Comparison of ENCODE assay signal across 24 cellular contexts in genomic region chr1:47208374-47208850, GRCh38. TPM values are rescaled to one million over a fixed set of nuclear protein-coding genes. Genes with fewer than 3 reads are reported as not detected.
DNase-seq lines count a peak whose midpoint lies in the region; ATAC-seq and TF ChIP-seq lines count a peak whose summit lies in the region.
"Had no signal": no experiment of that assay in that cellular context is flagged by ENCODE, and none has a peak within 500 bp of the region (broad histone marks: within the 10 kb centered on the region; RNA-seq: fewer than 3 reads in every experiment).

No MANE protein-coding gene starts in this region.

- DNase-seq in WTC11 (ENCODE audit: low spot score) (peak; percentile 68), sigmoid colon (peak; percentile 32), ACHN (no peak), PC-9 (no peak)
- DNase-seq: activated B cell treated with CpG ODN at 0.5 μM for 24 hours; activated CD4-positive, alpha-beta T cell treated with anti-CD3 and anti-CD28 coated beads, Interleukin-2, amount 50 U/mL, for 48 hours; activated gamma-delta T cell; CD4-positive, alpha-beta memory T cell; effector memory CD8-positive, alpha-beta T cell; esophagus squamous epithelium; KG1; left ventricle myocardium superior; NCI-H146; NCI-H2171 treated with DMSO at 0.1 percent for 48 hours; NCI-H526; nephron progenitor cell had no signal

- H3K27me3 ChIP-seq in iPS-18a (ENCODE audit: control insufficient read depth, insufficient read depth, low read length) (peaks cover 29% of the 10 kb centered on the region), sigmoid colon (peaks cover 0 to 28% (median 0%) of the 10 kb centered on the region in 3 donors), PC-9 (ENCODE audit: insufficient read depth, low read depth) (no peaks in the 10 kb centered on the region)

- H3K36me3 Mint-ChIP-seq in WTC11: no peaks in the 10 kb centered on the region
- H3K36me3 Mint-ChIP-seq: brain; CD4-positive, alpha-beta memory T cell; stimulated activated effector memory CD8-positive, alpha-beta T cell treated with anti-CD3 and anti-CD28 coated beads, Interleukin-12 subunit alpha, Interleukin-12 subunit beta, amount 100 ng/mL, for 72 hours had no signal

- BruUV-seq in PC-9 (replicated peaks; lab: Mats Ljungman, UMichigan): no TSS peak

- TF ChIP-seq EP300 in sigmoid colon (IDR thresholded peaks at IDR 0.05): no peak

- H3K9me3 ChIP-seq in HEK293 (ENCODE audit: control insufficient read depth, insufficient read depth, low read depth, low read length): no peaks in the 10 kb centered on the region
- no peaks in the 10 kb centered on the region for H3K9me3 ChIP-seq in iPS-18a (ENCODE audit: control insufficient read depth, low read depth, low read length)
- no peaks in the 10 kb centered on the region for H3K9me3 ChIP-seq in sigmoid colon
- H3K9me3 ChIP-seq in PC-9 (ENCODE audit: insufficient read depth, low read depth): no peaks in the 10 kb centered on the region
- H3K9me3 ChIP-seq: esophagus squamous epithelium, suprapubic skin had no signal

- 72% methylated on average over 11 of the region's 11 CpGs for WGBS in sigmoid colon, 2 donors

- H3K4me3 Mint-ChIP-seq in WTC11: peak overlapping the region; percentile 52
- H3K4me3 Mint-ChIP-seq: activated B cell treated with CpG ODN at 0.5 μM for 24 hours; CD4-positive, alpha-beta memory T cell; effector memory CD8-positive, alpha-beta T cell; nephron progenitor cell; stimulated activated effector memory CD8-positive, alpha-beta T cell treated with anti-CD3 and anti-CD28 coated beads, Interleukin-12 subunit alpha, Interleukin-12 subunit beta, amount 100 ng/mL, for 72 hours had no signal

- no peak overlapping the region for H2AFZ ChIP-seq in PC-9

- TF ChIP-seq CTCF in HEK293 (tag by site-specific recombination; IDR thresholded peaks at IDR 0.05) (no peak), WTC11 (IDR thresholded peaks at IDR 0.05) (no peak), sigmoid colon (IDR thresholded peaks at IDR 0.05) (no peak), PC-9 (conservative IDR thresholded peaks at IDR 0.05) (no peak)

- CTCF ChIA-PET in HEK293 (lab: Yijun Ruan, JAX) (interaction anchor here (0.6 to 2.0 kb wide), 2 partner anchors 15 to 48 kb away, joined by 3 to 10 read pairs; no protein-coding TSS in a partner anchor), WTC11 (lab: Charles Lee) (interaction anchor here (0.9 to 3.3 kb wide), 3 partner anchors 15 to 230 kb away, joined by 3 to 26 read pairs (median 11); partner anchors contain the start of gene FOXD2), PC-9 (lab: Charles Lee) (no interaction called here)

- intact Hi-C loops in sigmoid colon (cut with DNase I): no loop called here
- intact Hi-C loops in PC-9 (cut with micrococcal nuclease; ENCODE audit: unreplicated experiment): no loop called here

- H3K9me2 ChIP-seq in PC-9 (ENCODE audit: insufficient read depth): no peaks in the 10 kb centered on the region

- H3K4me2 ChIP-seq in PC-9: no peak overlapping the region

- H3K27me3 Mint-ChIP-seq in WTC11 (ENCODE audit: low read depth): peaks cover 70% of the 10 kb centered on the region

- no peak overlapping the region for H3K9ac ChIP-seq in iPS-18a (ENCODE audit: low read length)

- H3K4me3 ChIP-seq in HEK293 (ENCODE audit: low read depth, low read length) (no peak overlapping the region), iPS-18a (ENCODE audit: low read length) (peak overlapping the region; percentile 31), sigmoid colon (no peak overlapping the region), PC-9 (no peak overlapping the region)
- H3K4me3 ChIP-seq: esophagus squamous epithelium, suprapubic skin had no signal

- no peak overlapping the region for H3K27ac Mint-ChIP-seq in WTC11
- H3K27ac Mint-ChIP-seq: activated B cell treated with CpG ODN at 0.5 μM for 24 hours; CD4-positive, alpha-beta memory T cell; effector memory CD8-positive, alpha-beta T cell; nephron progenitor cell; stimulated activated effector memory CD8-positive, alpha-beta T cell treated with anti-CD3 and anti-CD28 coated beads, Interleukin-12 subunit alpha, Interleukin-12 subunit beta, amount 100 ng/mL, for 72 hours had no signal

- no peak for TF ChIP-seq POLR2A in sigmoid colon (IDR thresholded peaks at IDR 0.05)

- H3K27ac ChIP-seq in HEK293 (ENCODE audit: extremely low read depth, low read depth, low read length) (no peak overlapping the region), iPS-18a (ENCODE audit: low read length) (no peak overlapping the region), sigmoid colon (no peak overlapping the region), PC-9 (no peak overlapping the region)
- H3K27ac ChIP-seq: esophagus squamous epithelium, suprapubic skin had no signal

- ATAC-seq in WTC11: peak; percentile 88
- ATAC-seq in activated CD4-positive, CD25-positive, alpha-beta regulatory T cell treated with anti-CD3 and anti-CD28 coated beads, Interleukin-2, amount 50 U/mL, for 24 hours: no peak
- ATAC-seq: effector memory CD8-positive, alpha-beta T cell; left ventricle myocardium superior had no signal

- no peaks in the 10 kb centered on the region for H3F3A ChIP-seq in PC-9 (ENCODE audit: insufficient read depth, low read depth)

- no peaks in the 10 kb centered on the region for H3K79me2 ChIP-seq in PC-9 (ENCODE audit: low read depth)

- in situ Hi-C loops in ACHN (cut with HindIII; ENCODE audit: low pct_ligation_motif_present, low pct_unique_long_range_greater_than_20kb, low sequenced_read_pairs): no loop called here

- POLR2A ChIA-PET in HEK293 (lab: Yijun Ruan, JAX): no interaction called here
- POLR2A ChIA-PET in WTC11 (lab: Charles Lee): no interaction called here
- POLR2A ChIA-PET in PC-9 (lab: Charles Lee; ENCODE audit: unreplicated experiment): no interaction called here

- H3K36me3 ChIP-seq in HEK293 (ENCODE audit: control insufficient read depth in 2 of 2, insufficient read depth in 1 of 2, low read length in 2 of 2) (no peaks in the 10 kb centered on the region), iPS-18a (ENCODE audit: control insufficient read depth, low read depth, low read length) (no peaks in the 10 kb centered on the region), sigmoid colon (no peaks in the 10 kb centered on the region), PC-9 (ENCODE audit: low read depth) (no peaks in the 10 kb centered on the region)
- H3K36me3 ChIP-seq: esophagus squamous epithelium, suprapubic skin had no signal

- no peaks in the 10 kb centered on the region for H3K9me3 Mint-ChIP-seq in WTC11
- H3K9me3 Mint-ChIP-seq: effector memory CD8-positive, alpha-beta T cell; stimulated activated effector memory CD8-positive, alpha-beta T cell treated with anti-CD3 and anti-CD28 coated beads, Interleukin-12 subunit alpha, Interleukin-12 subunit beta, amount 100 ng/mL, for 72 hours had no signal

- no peaks in the 10 kb centered on the region for H3K4me1 ChIP-seq in HEK293 (ENCODE audit: control insufficient read depth, insufficient read depth, low read length)
- H3K4me1 ChIP-seq in iPS-18a (ENCODE audit: control insufficient read depth, low read depth, low read length): peaks cover 10% of the 10 kb centered on the region
- no peaks in the 10 kb centered on the region for H3K4me1 ChIP-seq in sigmoid colon
- no peaks in the 10 kb centered on the region for H3K4me1 ChIP-seq in PC-9 (replicated peaks; ENCODE audit: insufficient read depth)
- H3K4me1 ChIP-seq: suprapubic skin had no signal

- H4K20me1 ChIP-seq in PC-9 (ENCODE audit: insufficient read depth): no peaks in the 10 kb centered on the region

- H3K4me1 Mint-ChIP-seq in WTC11: peaks cover 36% of the 10 kb centered on the region

TF ChIP-seq in HEK293, 187 proteins besides CTCF, POLR2A, EP300 and RAD21:
- TF ChIP-seq ZNF791 (tag by site-specific recombination; IDR thresholded peaks at IDR 0.05): no peak
- peak; percentile 87 for TF ChIP-seq ZBTB48 (tag by site-specific recombination; IDR thresholded peaks at IDR 0.05)
- TF ChIP-seq SCRT2 (tag by site-specific recombination; IDR thresholded peaks at IDR 0.05): no peak
- no peak for TF ChIP-seq ZNF776 (tag by site-specific recombination; IDR thresholded peaks at IDR 0.05; ENCODE audit: borderline replicate concordance)

TF ChIP-seq in WTC11, 78 proteins besides CTCF, POLR2A, EP300 and RAD21 (continues in another document):
- no peak for TF ChIP-seq CREB1 (CRISPR knock-in tag; IDR thresholded peaks at IDR 0.05)
- TF ChIP-seq, protein P1, sequence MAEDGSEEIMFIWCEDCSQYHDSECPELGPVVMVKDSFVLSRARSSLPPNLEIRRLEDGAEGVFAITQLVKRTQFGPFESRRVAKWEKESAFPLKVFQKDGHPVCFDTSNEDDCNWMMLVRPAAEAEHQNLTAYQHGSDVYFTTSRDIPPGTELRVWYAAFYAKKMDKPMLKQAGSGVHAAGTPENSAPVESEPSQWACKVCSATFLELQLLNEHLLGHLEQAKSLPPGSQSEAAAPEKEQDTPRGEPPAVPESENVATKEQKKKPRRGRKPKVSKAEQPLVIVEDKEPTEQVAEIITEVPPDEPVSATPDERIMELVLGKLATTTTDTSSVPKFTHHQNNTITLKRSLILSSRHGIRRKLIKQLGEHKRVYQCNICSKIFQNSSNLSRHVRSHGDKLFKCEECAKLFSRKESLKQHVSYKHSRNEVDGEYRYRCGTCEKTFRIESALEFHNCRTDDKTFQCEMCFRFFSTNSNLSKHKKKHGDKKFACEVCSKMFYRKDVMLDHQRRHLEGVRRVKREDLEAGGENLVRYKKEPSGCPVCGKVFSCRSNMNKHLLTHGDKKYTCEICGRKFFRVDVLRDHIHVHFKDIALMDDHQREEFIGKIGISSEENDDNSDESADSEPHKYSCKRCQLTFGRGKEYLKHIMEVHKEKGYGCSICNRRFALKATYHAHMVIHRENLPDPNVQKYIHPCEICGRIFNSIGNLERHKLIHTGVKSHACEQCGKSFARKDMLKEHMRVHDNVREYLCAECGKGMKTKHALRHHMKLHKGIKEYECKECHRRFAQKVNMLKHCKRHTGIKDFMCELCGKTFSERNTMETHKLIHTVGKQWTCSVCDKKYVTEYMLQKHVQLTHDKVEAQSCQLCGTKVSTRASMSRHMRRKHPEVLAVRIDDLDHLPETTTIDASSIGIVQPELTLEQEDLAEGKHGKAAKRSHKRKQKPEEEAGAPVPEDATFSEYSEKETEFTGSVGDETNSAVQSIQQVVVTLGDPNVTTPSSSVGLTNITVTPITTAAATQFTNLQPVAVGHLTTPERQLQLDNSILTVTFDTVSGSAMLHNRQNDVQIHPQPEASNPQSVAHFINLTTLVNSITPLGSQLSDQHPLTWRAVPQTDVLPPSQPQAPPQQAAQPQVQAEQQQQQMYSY (CRISPR knock-in tag; IDR thresholded peaks at IDR 0.05): peak; percentile 47

RNA-seq across cellular contexts. Expression of gene PDZK1IP1, which starts 18.6 kb away (rescaled TPM):
- total RNA-seq in WTC11 (2021) (not detected in 3 replicates), sigmoid colon (not detected), PC-9 (2021) (6.2 and 8.5 TPM in 2 replicates)
- polyA plus RNA-seq in sigmoid colon: 100 to 1,000 TPM in 1 of 3 donors, 10 to 100 TPM in 2; 31.9 to 291 (median 35.4) TPM
- total RNA-seq: activated B cell treated with CpG ODN at 0.5 μM for 24 hours; CD4-positive, alpha-beta memory T cell; glomerular endothelial cell; H4; left ventricle myocardium superior had no signal
- polyA plus RNA-seq: CD4-positive, alpha-beta memory T cell had no signal

RNA-seq across cellular contexts. Expression of gene TAL1, which starts 23.6 kb away (rescaled TPM):
- total RNA-seq in WTC11 (2021): 0.41 to 0.63 TPM (median 0.57 TPM) in 3 replicates
- 1 to 10 TPM; 2.3 to 3.9 (median 3.2) TPM for total RNA-seq in sigmoid colon
- polyA plus RNA-seq in sigmoid colon: 1 to 10 TPM in 2 of 3 donors, not detected in 1; 1.2 to 1.4 TPM
- total RNA-seq in PC-9 (2021): not detected in 2 replicates
- total RNA-seq: activated B cell treated with CpG ODN at 0.5 μM for 24 hours; CD4-positive, alpha-beta memory T cell had no signal
- polyA plus RNA-seq: CD4-positive, alpha-beta memory T cell had no signal

Comparison
In these comparisons a context has a peak if more than half of its experiments do, and no peak if none do; other contexts are left out.
1. DNase-seq: peak in WTC11 (single experiment) and sigmoid colon (single experiment); none in ACHN (single experiment) and PC-9 (0 of 2).